In the genomic region with DNA sequence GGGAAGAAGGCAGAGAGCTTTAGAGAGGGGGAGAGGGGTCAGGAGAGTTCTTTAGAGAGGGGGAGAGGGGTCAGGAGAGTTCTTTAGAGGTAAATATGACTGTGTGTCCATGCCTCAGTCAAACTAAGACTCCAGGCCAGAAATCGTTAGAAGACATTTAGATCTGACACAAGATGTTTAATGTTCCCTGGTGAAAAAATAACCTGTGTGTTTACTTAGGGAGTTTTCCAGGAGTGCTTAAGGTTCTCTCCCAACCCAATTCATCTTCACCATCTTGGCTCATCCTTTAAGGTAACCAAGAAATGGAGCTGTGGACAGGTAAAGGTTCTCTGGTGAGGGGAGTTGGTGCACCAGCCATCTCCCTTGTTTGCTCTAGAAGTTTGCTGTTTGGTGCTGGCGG, we compare ENCODE assay signal across 20 cellular contexts. TPM values are rescaled to one million over a fixed set of nuclear protein-coding genes. Genes with fewer than 3 reads are reported as not detected.
DNase-seq lines count a peak whose midpoint lies in the region; ATAC-seq and TF ChIP-seq lines count a peak whose summit lies in the region.
"Had no signal": no experiment of that assay in that cellular context is flagged by ENCODE, and none has a peak within 500 bp of the region (broad histone marks: within the 10 kb centered on the region; RNA-seq: fewer than 3 reads in every experiment).

No MANE protein-coding gene starts in this region.

- POLR2A ChIA-PET in CD8-positive, alpha-beta memory T cell (lab: Charles Lee), result no interaction called here

- H3K4me1 ChIP-seq in right atrium auricular region (peaks cover 0 to 45% of the 10 kb centered on the region in 2 donors), heart left ventricle (peaks cover 0 to 65% (median 31%) of the 10 kb centered on the region in 12 donors)
- H3K4me1 ChIP-seq in CD8-positive, alpha-beta memory T cell (ENCODE audit: insufficient read depth, low read length), result peaks cover 16% of the 10 kb centered on the region
- H3K4me1 ChIP-seq: HAP-1 had no signal

- no peak for DNase-seq in right atrium auricular region (ENCODE audit: low spot score)
- no peak for DNase-seq in heart left ventricle
- no peak for DNase-seq in CD8-positive, alpha-beta memory T cell
- no peak for DNase-seq in NCI-H1436 (lab: John Stamatoyannopoulos, UW)
- no peak for DNase-seq in SW 1271 (lab: John Stamatoyannopoulos, UW)
- DNase-seq in activated T-helper 2 cell treated with anti-CD3 and anti-CD28 coated beads, Interferon-gamma antibody, Interleukin-2, Interleukin-4, amounts not matched to agents 10 μg/mL and 5 μg/mL and 100 μg/mL, durations not matched to agents 14 hours and 24 hours and 36 hours (ENCODE audit: low spot score), result no peak
- DNase-seq: ACHN, COR-L47, GDM1, Karpas-422, MM.1S, NCI-H1105, NCI-H1694 treated with DMSO at 0.1 percent for 48 hours, NCI-H2107, NCI-H510A, NCI-H774, SHP77 had no signal

- peak overlapping the region in 1 of 7 donors; percentile 17 for H3K4me3 Mint-ChIP-seq in CD8-positive, alpha-beta memory T cell
- H3K4me3 Mint-ChIP-seq in brain, result no peak overlapping the region
- no peak overlapping the region for H3K4me3 Mint-ChIP-seq in activated T-helper 2 cell treated with anti-CD3 and anti-CD28 coated beads, Interferon-gamma antibody, Interleukin-2, Interleukin-4, amounts not matched to agents 10 μg/mL and 5 μg/mL and 100 μg/mL, durations not matched to agents 14 hours and 24 hours and 36 hours (ENCODE audit: low read depth)

- intact Hi-C loops in heart left ventricle (cut with DNase I), result no loop called here
- intact Hi-C loops in activated T-helper 2 cell treated with anti-CD3 and anti-CD28 coated beads, Interferon-gamma antibody, Interleukin-2, Interleukin-4, amounts not matched to agents 10 μg/mL and 5 μg/mL and 100 μg/mL, durations not matched to agents 14 hours and 24 hours and 36 hours (cut with micrococcal nuclease), result no loop called here

- no peaks in the 10 kb centered on the region for H3K9me3 ChIP-seq in right atrium auricular region
- no peaks in the 10 kb centered on the region for H3K9me3 ChIP-seq in heart left ventricle
- no peaks in the 10 kb centered on the region for H3K9me3 ChIP-seq in CD8-positive, alpha-beta memory T cell (ENCODE audit: low read length)
- H3K9me3 ChIP-seq: HAP-1 had no signal

- TF ChIP-seq CTCF in right atrium auricular region (IDR thresholded peaks at IDR 0.05), result no peak
- no peak for TF ChIP-seq CTCF in heart left ventricle (IDR thresholded peaks at IDR 0.05)
- TF ChIP-seq CTCF in brain (conservative IDR thresholded peaks at IDR 0.05), result no peak

- peaks cover 11% of the 10 kb centered on the region for H3K36me3 ChIP-seq in right atrium auricular region
- H3K36me3 ChIP-seq in heart left ventricle, result peaks cover 0 to 16% (median 10%) of the 10 kb centered on the region in 9 donors
- no peaks in the 10 kb centered on the region for H3K36me3 ChIP-seq in CD8-positive, alpha-beta memory T cell (ENCODE audit: insufficient read depth, low read length)

- peaks cover 2 to 8% (median 3%) of the 10 kb centered on the region in 3 donors for H3K36me3 Mint-ChIP-seq in CD8-positive, alpha-beta memory T cell
- H3K36me3 Mint-ChIP-seq in brain, result peaks cover 13% of the 10 kb centered on the region
- peaks cover 10% of the 10 kb centered on the region for H3K36me3 Mint-ChIP-seq in activated T-helper 2 cell treated with anti-CD3 and anti-CD28 coated beads, Interferon-gamma antibody, Interleukin-2, Interleukin-4, amounts not matched to agents 10 μg/mL and 5 μg/mL and 100 μg/mL, durations not matched to agents 14 hours and 24 hours and 36 hours (ENCODE audit: low read depth)

- CTCF ChIA-PET in CD8-positive, alpha-beta memory T cell (lab: Charles Lee), result interaction anchor here (1.1 kb wide), 1 partner anchor 18 kb away, joined by 3 read pairs; no protein-coding TSS in a partner anchor

- H3K4me1 Mint-ChIP-seq in CD8-positive, alpha-beta memory T cell, result peaks cover 9 to 33% (median 31%) of the 10 kb centered on the region in 3 donors
- peaks cover 64% of the 10 kb centered on the region for H3K4me1 Mint-ChIP-seq in brain
- peaks cover 30% of the 10 kb centered on the region for H3K4me1 Mint-ChIP-seq in activated T-helper 2 cell treated with anti-CD3 and anti-CD28 coated beads, Interferon-gamma antibody, Interleukin-2, Interleukin-4, amounts not matched to agents 10 μg/mL and 5 μg/mL and 100 μg/mL, durations not matched to agents 14 hours and 24 hours and 36 hours (ENCODE audit: low read depth)

- no peaks in the 10 kb centered on the region for H3K9me3 Mint-ChIP-seq in CD8-positive, alpha-beta memory T cell
- peaks cover 0 to 2% (median 0%) of the 10 kb centered on the region in 5 experiments for H3K9me3 Mint-ChIP-seq in brain
- H3K9me3 Mint-ChIP-seq in activated T-helper 2 cell treated with anti-CD3 and anti-CD28 coated beads, Interferon-gamma antibody, Interleukin-2, Interleukin-4, amounts not matched to agents 10 μg/mL and 5 μg/mL and 100 μg/mL, durations not matched to agents 14 hours and 24 hours and 36 hours, result no peaks in the 10 kb centered on the region

- TF ChIP-seq POLR2A in heart left ventricle (IDR thresholded peaks at IDR 0.05), result no peak

- H3K27me3 ChIP-seq in right atrium auricular region, result no peaks in the 10 kb centered on the region
- H3K27me3 ChIP-seq in heart left ventricle, result no peaks in the 10 kb centered on the region
- H3K27me3 ChIP-seq in CD8-positive, alpha-beta memory T cell (ENCODE audit: insufficient read depth, low read length, poor library complexity, severe bottlenecking), result no peaks in the 10 kb centered on the region

- peak overlapping the region; percentile 60 to 90 for H3K27ac ChIP-seq in right atrium auricular region
- H3K27ac ChIP-seq in heart left ventricle, result peak overlapping the region in 3 of 12 donors; percentile 13 to 34 (median 15)
- peak overlapping the region; percentile 31 for H3K27ac ChIP-seq in CD8-positive, alpha-beta memory T cell (ENCODE audit: low read depth, low read length)

- no peak overlapping the region for H3K4me3 ChIP-seq in right atrium auricular region
- H3K4me3 ChIP-seq in heart left ventricle, result no peak overlapping the region
- H3K4me3 ChIP-seq in CD8-positive, alpha-beta memory T cell (ENCODE audit: low read length), result no peak overlapping the region
- H3K4me3 ChIP-seq: HAP-1 had no signal

- H3K27me3 Mint-ChIP-seq in CD8-positive, alpha-beta memory T cell, result peaks cover 8 to 12% of the 10 kb centered on the region in 2 donors
- peaks cover 6% of the 10 kb centered on the region for H3K27me3 Mint-ChIP-seq in brain
- H3K27me3 Mint-ChIP-seq in activated T-helper 2 cell treated with anti-CD3 and anti-CD28 coated beads, Interferon-gamma antibody, Interleukin-2, Interleukin-4, amounts not matched to agents 10 μg/mL and 5 μg/mL and 100 μg/mL, durations not matched to agents 14 hours and 24 hours and 36 hours (ENCODE audit: low read depth), result peaks cover 4% of the 10 kb centered on the region

- whole genome bisulfite sequencing in heart left ventricle, 4 donors, result 66 to 71% (median 70%) methylated on average over 2 of the region's 2 CpGs

- no peak for ATAC-seq in heart left ventricle
- ATAC-seq: SK-N-SH treated with all-trans-retinoic acid at 6 μM for 48 hours had no signal

- H3K27ac Mint-ChIP-seq in CD8-positive, alpha-beta memory T cell, result peak overlapping the region in 2 of 8 donors; percentile 4 to 39
- peak overlapping the region in 3 of 5 experiments; percentile 38 to 90 (median 46) for H3K27ac Mint-ChIP-seq in brain
- H3K27ac Mint-ChIP-seq in activated T-helper 2 cell treated with anti-CD3 and anti-CD28 coated beads, Interferon-gamma antibody, Interleukin-2, Interleukin-4, amounts not matched to agents 10 μg/mL and 5 μg/mL and 100 μg/mL, durations not matched to agents 14 hours and 24 hours and 36 hours, result no peak overlapping the region

RNA-seq across cellular contexts. Expression of gene CBX4, which starts 9.8 kb away (rescaled TPM):
- total RNA-seq in right atrium auricular region (10 to 100 TPM; 22.8 to 24.3 TPM), heart left ventricle (10 to 100 TPM; 16.7 to 41.1 (median 26.9) TPM)
- polyA plus RNA-seq in heart left ventricle (10 to 100 TPM; 10.9 to 14.2 TPM), brain (ENCODE audit: insufficient read depth, low read depth, low replicate concordance) (30.6 TPM)
- 10 to 100 TPM in 1 of 2 experiments, 1 to 10 TPM in 1; 9.8 to 12.2 TPM for total RNA-seq in CD8-positive, alpha-beta memory T cell
- polyA plus RNA-seq in CD8-positive, alpha-beta memory T cell, result 12.1 TPM
- 18.5 and 25.0 TPM in 2 replicates for total RNA-seq in activated T-helper 2 cell treated with anti-CD3 and anti-CD28 coated beads, Interferon-gamma antibody, Interleukin-2, Interleukin-4, amounts not matched to agents 10 μg/mL and 5 μg/mL and 100 μg/mL, durations not matched to agents 14 hours and 24 hours and 36 hours

RNA-seq across cellular contexts. Expression of gene CBX8, which starts 32.6 kb away (rescaled TPM):
- total RNA-seq in right atrium auricular region (1 to 10 TPM; 2.7 to 3.0 TPM), heart left ventricle (1 to 10 TPM; 1.5 to 9.2 (median 5.3) TPM)
- polyA plus RNA-seq in heart left ventricle (1 to 10 TPM; 3.6 to 5.1 TPM), brain (ENCODE audit: insufficient read depth, low read depth, low replicate concordance) (9.4 TPM)
- 1 to 10 TPM; 1.9 to 2.2 TPM for total RNA-seq in CD8-positive, alpha-beta memory T cell
- polyA plus RNA-seq in CD8-positive, alpha-beta memory T cell, result 0.91 TPM
- total RNA-seq in activated T-helper 2 cell treated with anti-CD3 and anti-CD28 coated beads, Interferon-gamma antibody, Interleukin-2, Interleukin-4, amounts not matched to agents 10 μg/mL and 5 μg/mL and 100 μg/mL, durations not matched to agents 14 hours and 24 hours and 36 hours, result 8.6 and 9.9 TPM in 2 replicates

RNA-seq across cellular contexts. Expression of gene CBX2, which starts 51.5 kb away (rescaled TPM):
- total RNA-seq in right atrium auricular region (1 to 10 TPM; 1.0 to 1.7 TPM), heart left ventricle (1 to 10 TPM; 2.4 to 4.3 (median 3.2) TPM)
- polyA plus RNA-seq in heart left ventricle (1 to 10 TPM; 2.9 TPM), brain (ENCODE audit: insufficient read depth, low read depth, low replicate concordance) (36.4 TPM)
- 1 to 10 TPM; 2.0 to 2.2 TPM for total RNA-seq in CD8-positive, alpha-beta memory T cell
- polyA plus RNA-seq in CD8-positive, alpha-beta memory T cell, result 0.10 TPM
- total RNA-seq in activated T-helper 2 cell treated with anti-CD3 and anti-CD28 coated beads, Interferon-gamma antibody, Interleukin-2, Interleukin-4, amounts not matched to agents 10 μg/mL and 5 μg/mL and 100 μg/mL, durations not matched to agents 14 hours and 24 hours and 36 hours, result 9.7 and 11.2 TPM in 2 replicates
